In the genomic region with DNA sequence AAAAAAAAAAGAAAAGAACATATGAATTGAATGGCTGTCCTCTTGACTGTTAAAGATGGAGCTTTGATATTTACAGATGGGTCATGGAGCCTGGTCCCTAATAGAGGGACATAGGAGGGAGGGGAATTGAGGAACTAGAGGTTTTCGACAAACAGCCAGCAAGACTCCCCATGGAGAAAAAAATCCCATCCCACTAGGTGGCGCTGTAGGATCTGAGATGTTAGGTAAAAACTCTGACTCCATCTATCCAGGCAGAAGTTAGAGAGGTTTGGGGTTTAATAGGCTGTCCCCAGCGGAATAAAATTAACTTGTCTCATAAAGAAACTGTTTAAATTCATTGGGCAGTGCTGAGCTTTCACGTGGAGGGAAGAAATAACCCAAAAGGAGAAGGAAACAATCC, we compare ENCODE assay signal across 8 cellular contexts. TPM values are rescaled to one million over a fixed set of nuclear protein-coding genes. Genes with fewer than 3 reads are reported as not detected.
DNase-seq lines count a peak whose midpoint lies in the region; ATAC-seq and TF ChIP-seq lines count a peak whose summit lies in the region.

No MANE protein-coding gene starts in this region.

- peaks cover 0 to 10% of the 10 kb centered on the region in 2 donors for H3K9me3 ChIP-seq in lung (ENCODE audit: control insufficient read depth in 2 of 2, insufficient read depth in 1 of 2, low read length in 1 of 2)

- peaks cover 11 to 45% (median 39%) of the 10 kb centered on the region in 7 donors for H3K9me3 Mint-ChIP-seq in CD14-positive monocyte

- H3K36me3 ChIP-seq in lung (ENCODE audit: control insufficient read depth in 2 of 2, insufficient read depth in 2 of 2, low read length in 2 of 2) = no peaks in the 10 kb centered on the region

- no peaks in the 10 kb centered on the region for H3K27me3 ChIP-seq in lung (ENCODE audit: control insufficient read depth, insufficient read depth)

- DNase-seq in CD14-positive monocyte (ENCODE audit: low spot score) (peak; percentile 60), LoVo (ENCODE audit: low spot score) (peak; percentile 14), cerebellar cortex (ENCODE audit: low spot score) (peak; percentile 34), lung (ENCODE audit: low spot score) (peak; percentile 64), SHP77 treated with DMSO at 0.1 percent for 48 hours (lab: John Stamatoyannopoulos, UW) (no peak)
- peak; percentile 43 for DNase-seq in activated CD4-positive, alpha-beta T cell treated with anti-CD3 and anti-CD28 coated beads for 1 hour
- DNase-seq in stimulated activated CD8-positive, alpha-beta memory T cell treated with anti-CD3 and anti-CD28 coated beads, Interleukin-7, amount 100 ng/mL, for 24 hours (ENCODE audit: low read depth) = peak; percentile 45

- TF ChIP-seq CTCF in CD14-positive monocyte (IDR thresholded peaks at IDR 0.05) (peak; percentile 70), lung (IDR thresholded peaks at IDR 0.05; ENCODE audit: control extremely low read depth, extremely low read depth) (peak; percentile 10)

- H3K27ac Mint-ChIP-seq in CD14-positive monocyte = peak overlapping the region in 1 of 7 donors; percentile 57

- H3K27me3 Mint-ChIP-seq in CD14-positive monocyte (ENCODE audit: low read depth in 3 of 3) = peaks cover 0 to 2% (median 1%) of the 10 kb centered on the region in 3 donors

- H3K4me1 ChIP-seq in lung (ENCODE audit: control insufficient read depth in 2 of 2, insufficient read depth in 2 of 2, low read length in 2 of 2) = peaks cover 0 to 1% of the 10 kb centered on the region in 2 donors

- H3K27ac ChIP-seq in lung (ENCODE audit: low read depth in 1 of 2, low read length in 1 of 2) = no peak overlapping the region

- no peak overlapping the region for H3K4me3 ChIP-seq in lung

- H3K36me3 Mint-ChIP-seq in CD14-positive monocyte = peaks cover 11 to 27% of the 10 kb centered on the region in 2 donors

- H3K4me1 Mint-ChIP-seq in CD14-positive monocyte = no peaks in the 10 kb centered on the region

- ATAC-seq in GM19463 (IDR thresholded peaks at IDR 0.05; ENCODE audit: unreplicated experiment) (peak; percentile 61), lung (ENCODE audit: insufficient read depth, low FRiP score) (no peak)

- WGBS in lung, 2 donors = 67 to 68% methylated on average over 4 of the region's 4 CpGs

- intact Hi-C loops in CD14-positive monocyte (cut with micrococcal nuclease) = no loop called here

- H3K4me3 Mint-ChIP-seq in CD14-positive monocyte = no peak overlapping the region

RNA-seq across cellular contexts. Expression of a gene that starts 45.9 kb away (rescaled TPM):
- polyA plus RNA-seq in CD14-positive monocyte (100 to 1,000 TPM; 248 to 299 TPM), lung (100 to 1,000 TPM; 126 to 187 TPM)
- total RNA-seq in lung = 10 to 100 TPM; 57.9 to 84.4 TPM
